In the genomic region with DNA sequence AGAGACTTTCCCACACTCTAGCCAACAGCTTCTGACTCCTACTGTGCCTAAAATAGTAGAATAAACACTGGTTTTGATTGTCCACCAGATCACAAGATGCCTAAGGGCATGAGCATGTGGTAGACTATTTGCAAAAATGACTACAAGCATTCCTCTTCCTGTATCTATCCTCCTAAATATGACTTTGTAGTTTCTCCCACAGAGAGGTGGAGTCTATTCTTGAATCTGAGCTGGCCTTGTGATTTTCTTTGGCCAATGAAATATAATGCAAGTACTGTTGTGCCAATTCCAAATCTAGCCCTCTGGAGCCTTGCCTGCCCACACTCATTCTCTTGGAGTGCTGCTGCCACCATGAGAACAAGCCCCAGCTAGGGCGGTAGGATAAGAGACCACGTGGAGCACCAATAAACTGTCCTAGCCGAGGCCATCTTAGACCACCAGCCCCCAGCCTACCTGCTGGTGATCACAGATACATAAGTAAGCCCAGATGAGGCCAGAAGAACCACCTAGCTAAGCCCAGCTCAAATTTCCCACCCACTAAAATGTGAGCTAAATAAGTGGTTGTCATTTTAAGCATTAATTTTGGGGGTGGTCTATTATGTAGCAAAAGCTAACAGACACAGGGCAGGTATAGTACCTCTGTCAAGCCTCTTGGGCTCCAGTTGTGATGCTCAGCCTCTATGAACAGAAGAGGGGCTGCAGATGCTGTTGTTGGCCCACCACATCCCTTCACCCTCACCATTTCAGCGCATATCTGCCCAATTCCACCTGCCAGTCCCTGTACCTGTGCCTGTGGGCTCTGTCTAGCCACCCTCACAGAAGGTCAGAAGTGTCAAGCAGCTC, we compare ENCODE assay signal across 1 cellular context.
TF ChIP-seq lines count a peak whose summit lies in the region.

No MANE protein-coding gene starts in this region.

TF ChIP-seq in GM23338, 12 proteins besides CTCF, POLR2A, EP300 and RAD21 (continued from another document):
- TF ChIP-seq, protein P1, sequence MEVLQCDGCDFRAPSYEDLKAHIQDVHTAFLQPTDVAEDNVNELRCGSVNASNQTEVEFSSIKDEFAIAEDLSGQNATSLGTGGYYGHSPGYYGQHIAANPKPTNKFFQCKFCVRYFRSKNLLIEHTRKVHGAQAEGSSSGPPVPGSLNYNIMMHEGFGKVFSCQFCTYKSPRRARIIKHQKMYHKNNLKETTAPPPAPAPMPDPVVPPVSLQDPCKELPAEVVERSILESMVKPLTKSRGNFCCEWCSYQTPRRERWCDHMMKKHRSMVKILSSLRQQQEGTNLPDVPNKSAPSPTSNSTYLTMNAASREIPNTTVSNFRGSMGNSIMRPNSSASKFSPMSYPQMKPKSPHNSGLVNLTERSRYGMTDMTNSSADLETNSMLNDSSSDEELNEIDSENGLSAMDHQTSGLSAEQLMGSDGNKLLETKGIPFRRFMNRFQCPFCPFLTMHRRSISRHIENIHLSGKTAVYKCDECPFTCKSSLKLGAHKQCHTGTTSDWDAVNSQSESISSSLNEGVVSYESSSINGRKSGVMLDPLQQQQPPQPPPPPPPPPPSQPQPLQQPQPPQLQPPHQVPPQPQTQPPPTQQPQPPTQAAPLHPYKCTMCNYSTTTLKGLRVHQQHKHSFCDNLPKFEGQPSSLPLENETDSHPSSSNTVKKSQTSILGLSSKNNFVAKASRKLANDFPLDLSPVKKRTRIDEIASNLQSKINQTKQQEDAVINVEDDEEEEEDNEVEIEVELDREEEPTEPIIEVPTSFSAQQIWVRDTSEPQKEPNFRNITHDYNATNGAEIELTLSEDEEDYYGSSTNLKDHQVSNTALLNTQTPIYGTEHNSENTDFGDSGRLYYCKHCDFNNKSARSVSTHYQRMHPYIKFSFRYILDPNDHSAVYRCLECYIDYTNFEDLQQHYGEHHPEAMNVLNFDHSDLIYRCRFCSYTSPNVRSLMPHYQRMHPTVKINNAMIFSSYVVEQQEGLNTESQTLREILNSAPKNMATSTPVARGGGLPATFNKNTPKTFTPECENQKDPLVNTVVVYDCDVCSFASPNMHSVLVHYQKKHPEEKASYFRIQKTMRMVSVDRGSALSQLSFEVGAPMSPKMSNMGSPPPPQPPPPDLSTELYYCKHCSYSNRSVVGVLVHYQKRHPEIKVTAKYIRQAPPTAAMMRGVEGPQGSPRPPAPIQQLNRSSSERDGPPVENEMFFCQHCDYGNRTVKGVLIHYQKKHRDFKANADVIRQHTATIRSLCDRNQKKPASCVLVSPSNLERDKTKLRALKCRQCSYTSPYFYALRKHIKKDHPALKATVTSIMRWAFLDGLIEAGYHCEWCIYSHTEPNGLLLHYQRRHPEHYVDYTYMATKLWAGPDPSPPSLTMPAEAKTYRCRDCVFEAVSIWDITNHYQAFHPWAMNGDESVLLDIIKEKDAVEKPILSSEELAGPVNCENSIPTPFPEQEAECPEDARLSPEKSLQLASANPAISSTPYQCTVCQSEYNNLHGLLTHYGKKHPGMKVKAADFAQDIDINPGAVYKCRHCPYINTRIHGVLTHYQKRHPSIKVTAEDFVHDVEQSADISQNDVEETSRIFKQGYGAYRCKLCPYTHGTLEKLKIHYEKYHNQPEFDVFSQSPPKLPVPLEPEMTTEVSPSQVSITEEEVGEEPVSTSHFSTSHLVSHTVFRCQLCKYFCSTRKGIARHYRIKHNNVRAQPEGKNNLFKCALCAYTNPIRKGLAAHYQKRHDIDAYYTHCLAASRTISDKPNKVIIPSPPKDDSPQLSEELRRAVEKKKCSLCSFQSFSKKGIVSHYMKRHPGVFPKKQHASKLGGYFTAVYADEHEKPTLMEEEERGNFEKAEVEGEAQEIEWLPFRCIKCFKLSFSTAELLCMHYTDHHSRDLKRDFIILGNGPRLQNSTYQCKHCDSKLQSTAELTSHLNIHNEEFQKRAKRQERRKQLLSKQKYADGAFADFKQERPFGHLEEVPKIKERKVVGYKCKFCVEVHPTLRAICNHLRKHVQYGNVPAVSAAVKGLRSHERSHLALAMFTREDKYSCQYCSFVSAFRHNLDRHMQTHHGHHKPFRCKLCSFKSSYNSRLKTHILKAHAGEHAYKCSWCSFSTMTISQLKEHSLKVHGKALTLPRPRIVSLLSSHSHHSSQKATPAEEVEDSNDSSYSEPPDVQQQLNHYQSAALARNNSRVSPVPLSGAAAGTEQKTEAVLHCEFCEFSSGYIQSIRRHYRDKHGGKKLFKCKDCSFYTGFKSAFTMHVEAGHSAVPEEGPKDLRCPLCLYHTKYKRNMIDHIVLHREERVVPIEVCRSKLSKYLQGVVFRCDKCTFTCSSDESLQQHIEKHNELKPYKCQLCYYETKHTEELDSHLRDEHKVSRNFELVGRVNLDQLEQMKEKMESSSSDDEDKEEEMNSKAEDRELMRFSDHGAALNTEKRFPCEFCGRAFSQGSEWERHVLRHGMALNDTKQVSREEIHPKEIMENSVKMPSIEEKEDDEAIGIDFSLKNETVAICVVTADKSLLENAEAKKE (CRISPR knock-in tag; IDR thresholded peaks at IDR 0.05), result no peak
- no peak for TF ChIP-seq CREB1 (CRISPR knock-in tag; IDR thresholded peaks at IDR 0.05; ENCODE audit: low read depth)
- no peak for TF ChIP-seq EZH2 (IDR thresholded peaks at IDR 0.05; ENCODE audit: low read depth, unreplicated experiment)
- TF ChIP-seq, protein P2, sequence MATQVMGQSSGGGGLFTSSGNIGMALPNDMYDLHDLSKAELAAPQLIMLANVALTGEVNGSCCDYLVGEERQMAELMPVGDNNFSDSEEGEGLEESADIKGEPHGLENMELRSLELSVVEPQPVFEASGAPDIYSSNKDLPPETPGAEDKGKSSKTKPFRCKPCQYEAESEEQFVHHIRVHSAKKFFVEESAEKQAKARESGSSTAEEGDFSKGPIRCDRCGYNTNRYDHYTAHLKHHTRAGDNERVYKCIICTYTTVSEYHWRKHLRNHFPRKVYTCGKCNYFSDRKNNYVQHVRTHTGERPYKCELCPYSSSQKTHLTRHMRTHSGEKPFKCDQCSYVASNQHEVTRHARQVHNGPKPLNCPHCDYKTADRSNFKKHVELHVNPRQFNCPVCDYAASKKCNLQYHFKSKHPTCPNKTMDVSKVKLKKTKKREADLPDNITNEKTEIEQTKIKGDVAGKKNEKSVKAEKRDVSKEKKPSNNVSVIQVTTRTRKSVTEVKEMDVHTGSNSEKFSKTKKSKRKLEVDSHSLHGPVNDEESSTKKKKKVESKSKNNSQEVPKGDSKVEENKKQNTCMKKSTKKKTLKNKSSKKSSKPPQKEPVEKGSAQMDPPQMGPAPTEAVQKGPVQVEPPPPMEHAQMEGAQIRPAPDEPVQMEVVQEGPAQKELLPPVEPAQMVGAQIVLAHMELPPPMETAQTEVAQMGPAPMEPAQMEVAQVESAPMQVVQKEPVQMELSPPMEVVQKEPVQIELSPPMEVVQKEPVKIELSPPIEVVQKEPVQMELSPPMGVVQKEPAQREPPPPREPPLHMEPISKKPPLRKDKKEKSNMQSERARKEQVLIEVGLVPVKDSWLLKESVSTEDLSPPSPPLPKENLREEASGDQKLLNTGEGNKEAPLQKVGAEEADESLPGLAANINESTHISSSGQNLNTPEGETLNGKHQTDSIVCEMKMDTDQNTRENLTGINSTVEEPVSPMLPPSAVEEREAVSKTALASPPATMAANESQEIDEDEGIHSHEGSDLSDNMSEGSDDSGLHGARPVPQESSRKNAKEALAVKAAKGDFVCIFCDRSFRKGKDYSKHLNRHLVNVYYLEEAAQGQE (IDR thresholded peaks at IDR 0.05; ENCODE audit: unreplicated experiment), result no peak
- no peak for TF ChIP-seq POLR2AphosphoS5 (IDR thresholded peaks at IDR 0.05; ENCODE audit: low read depth)
- TF ChIP-seq EZH2phosphoT487 (IDR thresholded peaks at IDR 0.05; ENCODE audit: unreplicated experiment), result no peak
- TF ChIP-seq NANOG (IDR thresholded peaks at IDR 0.05; ENCODE audit: borderline replicate concordance), result no peak
